ENCODE assay signal across 8 cellular contexts in genomic region chr1:89842547-89843278, GRCh38. TPM values are rescaled to one million over a fixed set of nuclear protein-coding genes. Genes with fewer than 3 reads are reported as not detected.
DNase-seq lines count a peak whose midpoint lies in the region; TF ChIP-seq lines count a peak whose summit lies in the region.

No MANE protein-coding gene starts in this region.

- DNase-seq in NCI-H510A treated with DMSO at 0.1 percent for 48 hours (lab: John Stamatoyannopoulos, UW) (peak; percentile 92), NCI-H510A (lab: John Stamatoyannopoulos, UW) (no peak), HAP-1 (ENCODE audit: low spot score in 2 of 2) (no peak), MV-4-11 (lab: John Stamatoyannopoulos, UW) (peak; percentile 54), cerebellar cortex (ENCODE audit: low spot score) (peak; percentile 38), lung microvascular endothelial cell (ENCODE audit: low read depth in 2 of 2) (peak; percentile 9 to 36), transverse colon (no peak)
- no peak for DNase-seq in stimulated activated CD4-positive, alpha-beta T cell treated with anti-CD3 and anti-CD28 coated beads, Interleukin-4, amount 100 ng/mL, for 24 hours

- intact Hi-C loops in transverse colon (cut with DNase I; ENCODE audit: low total_unique reads) = no loop called here

- no peak for TF ChIP-seq CTCF in transverse colon (IDR thresholded peaks at IDR 0.05)

- H3K4me3 ChIP-seq in HAP-1 (peak overlapping the region; percentile 38), transverse colon (peak overlapping the region; percentile 64 to 82 (median 73))

- in situ Hi-C loops in HAP-1 (cut with MboI; ENCODE audit: low sequenced_read_pairs) = loop anchor here (10.0 kb wide), 1 partner anchor 142 kb away; no protein-coding TSS in a partner anchor
- in situ Hi-C loops in transverse colon (cut with MboI; ENCODE audit: low pct_ligation_motif_present in 1 of 4, low pct_unique_long_range_greater_than_20kb in 1 of 4, low sequenced_read_pairs in 3 of 4) = no loop called here

- TF ChIP-seq POLR2A in transverse colon (IDR thresholded peaks at IDR 0.05) = no peak

- H3K27me3 ChIP-seq in HAP-1 (ENCODE audit: low read depth) (no peaks in the 10 kb centered on the region), transverse colon (no peaks in the 10 kb centered on the region)

- H3K9me3 ChIP-seq in HAP-1 (no peaks in the 10 kb centered on the region), transverse colon (no peaks in the 10 kb centered on the region)

- TF ChIP-seq EP300 in transverse colon (IDR thresholded peaks at IDR 0.05; ENCODE audit: low read depth) = no peak

- H3K4me1 ChIP-seq in HAP-1 (peaks cover 23% of the 10 kb centered on the region), transverse colon (peaks cover 5 to 23% (median 10%) of the 10 kb centered on the region in 4 donors)

- H3K36me3 ChIP-seq in HAP-1 (replicated peaks) (peaks cover 45% of the 10 kb centered on the region), transverse colon (no peaks in the 10 kb centered on the region)

- WGBS in transverse colon (ENCODE audit: low coverage in 1 of 2), 2 donors = 2 to 25% methylated on average over 4 to 9 of the region's 9 CpGs

- H3K27ac ChIP-seq in transverse colon = peak overlapping the region; percentile 76 to 86 (median 85)

RNA-seq across cellular contexts. Expression of gene LRRC8D, which starts 21.9 kb away (rescaled TPM):
- 7.3 and 9.8 TPM in 2 replicates for total RNA-seq in lung microvascular endothelial cell
- 10 to 100 TPM in 3 of 4 donors, 1 to 10 TPM in 1; 8.2 to 81.5 (median 52.4) TPM for total RNA-seq in transverse colon

Comparison
In these comparisons a context has a peak if more than half of its experiments do, and no peak if none do; other contexts are left out.
1. DNase-seq: peak in NCI-H510A treated with DMSO at 0.1 percent for 48 hours (single experiment), MV-4-11 (single experiment), cerebellar cortex (single experiment) and lung microvascular endothelial cell (2 of 2); none in NCI-H510A (single experiment), HAP-1 (0 of 2), transverse colon (single experiment) and stimulated activated CD4-positive, alpha-beta T cell treated with anti-CD3 and anti-CD28 coated beads, Interleukin-4, amount 100 ng/mL, for 24 hours (single experiment).